ENCODE assay signal across 8 cellular contexts in genomic region chr2:65532318-65532717, GRCh38.
"Had no signal": no experiment of that assay in that cellular context is flagged by ENCODE, and none has a peak within 500 bp of the region (broad histone marks: within the 10 kb centered on the region; RNA-seq: fewer than 3 reads in every experiment).

No MANE protein-coding gene starts in this region.

- ATAC-seq: GM12878 had no signal

- DNase-seq: GDM1, GF-D8 had no signal

- FAIRE-seq: G401.6, GM12878, GM12891, GM12892, GM18507, GM19239 had no signal

- H3K4me3 ChIP-seq: GM12878 had no signal
